19 cellular contexts compared by ENCODE assay signal in genomic region chr7:107080099-107080505, GRCh38. TPM values are rescaled to one million over a fixed set of nuclear protein-coding genes. Genes with fewer than 3 reads are reported as not detected.
DNase-seq lines count a peak whose midpoint lies in the region; ATAC-seq, FAIRE-seq and TF ChIP-seq lines count a peak whose summit lies in the region.
"Had no signal": no experiment of that assay in that cellular context is flagged by ENCODE, and none has a peak within 500 bp of the region (broad histone marks: within the 10 kb centered on the region; RNA-seq: fewer than 3 reads in every experiment).

No MANE protein-coding gene starts in this region.

- CTCF ChIA-PET in endothelial cell of umbilical vein (lab: Charles Lee) = interaction anchor here (0.6 to 1.5 kb wide), 7 partner anchors 8 to 133 kb away, joined by 3 to 6 read pairs (median 4); no protein-coding TSS in a partner anchor

- H3K4me3 ChIP-seq in endothelial cell of umbilical vein (replicated peaks in 1 of 3; ENCODE audit: insufficient read depth in 1 of 3, low read depth in 1 of 3, low read length in 3 of 3) (no peak overlapping the region), left lung (no peak overlapping the region)
- no peak overlapping the region for H3K4me3 ChIP-seq in effector memory CD4-positive, alpha-beta T cell (ENCODE audit: insufficient read depth, low read depth, low read length, poor library complexity, severe bottlenecking)
- H3K4me3 ChIP-seq: SJCRH30 had no signal

- H3K79me2 ChIP-seq in endothelial cell of umbilical vein (ENCODE audit: control insufficient read depth, insufficient read depth, low read length) = peaks cover 21% of the 10 kb centered on the region

- H2AFZ ChIP-seq in endothelial cell of umbilical vein (ENCODE audit: low read depth, low read length) = no peak overlapping the region

- H3K4me2 ChIP-seq in endothelial cell of umbilical vein (ENCODE audit: insufficient read depth, low read length) = peak overlapping the region; percentile 85

- H3K27me3 ChIP-seq in endothelial cell of umbilical vein (ENCODE audit: control insufficient read depth in 2 of 2, insufficient read depth in 2 of 2, low read length in 2 of 2) (no peaks in the 10 kb centered on the region), left lung (no peaks in the 10 kb centered on the region)
- no peaks in the 10 kb centered on the region for H3K27me3 ChIP-seq in effector memory CD4-positive, alpha-beta T cell (replicated peaks; ENCODE audit: control insufficient read depth, insufficient read depth, low read length, poor library complexity, severe bottlenecking)
- H3K27me3 ChIP-seq: SJCRH30 had no signal

- peak overlapping the region; percentile 95 for H3K27ac ChIP-seq in endothelial cell of umbilical vein (ENCODE audit: insufficient read depth, low read depth, low read length)
- no peak overlapping the region for H3K27ac ChIP-seq in effector memory CD4-positive, alpha-beta T cell (ENCODE audit: insufficient read depth, low read length, poor library complexity, severe bottlenecking)
- H3K27ac ChIP-seq in left lung = no peak overlapping the region
- H3K27ac ChIP-seq: SJCRH30 had no signal

- peak overlapping the region; percentile 35 for H3K9ac ChIP-seq in endothelial cell of umbilical vein (replicated peaks; ENCODE audit: extremely low read depth, insufficient read depth, low read length)

- H3K36me3 ChIP-seq in endothelial cell of umbilical vein (ENCODE audit: control insufficient read depth in 2 of 2, extremely low read depth in 1 of 2, insufficient read depth in 2 of 2, low read length in 2 of 2) (no peaks in the 10 kb centered on the region), left lung (no peaks in the 10 kb centered on the region)
- H3K36me3 ChIP-seq in effector memory CD4-positive, alpha-beta T cell (ENCODE audit: control insufficient read depth, insufficient read depth, low read length) = no peaks in the 10 kb centered on the region
- H3K36me3 ChIP-seq: SJCRH30 had no signal

- no peaks in the 10 kb centered on the region for H4K20me1 ChIP-seq in endothelial cell of umbilical vein (replicated peaks; ENCODE audit: control insufficient read depth, extremely low read depth, insufficient read depth, low read length)

- H3K4me1 ChIP-seq in endothelial cell of umbilical vein (ENCODE audit: control insufficient read depth, extremely low read depth, insufficient read depth, low read length) = peaks cover 51% of the 10 kb centered on the region
- H3K4me1 ChIP-seq in effector memory CD4-positive, alpha-beta T cell (ENCODE audit: control insufficient read depth, insufficient read depth, low read length, poor library complexity, severe bottlenecking) = no peaks in the 10 kb centered on the region
- no peaks in the 10 kb centered on the region for H3K4me1 ChIP-seq in left lung
- H3K4me1 ChIP-seq: SJCRH30 had no signal

- POLR2A ChIA-PET in endothelial cell of umbilical vein (lab: Charles Lee) = no interaction called here

- TF ChIP-seq CTCF in endothelial cell of umbilical vein (IDR thresholded peaks at IDR 0.05; ENCODE audit: extremely low read depth in 1 of 2, insufficient read depth in 1 of 2, low read depth in 1 of 2, low read length in 2 of 2) = no peak
- no peak for TF ChIP-seq CTCF in left lung (IDR thresholded peaks at IDR 0.05)

- dilution Hi-C loops in endothelial cell of umbilical vein (cut with MboI; ENCODE audit: extremely low pct_ligation_motif_present, low sequenced_read_pairs) = no loop called here

- TF ChIP-seq POLR2A in endothelial cell of umbilical vein (IDR thresholded peaks at IDR 0.05; ENCODE audit: low read depth, low read length) = no peak

- no peak for FAIRE-seq in endothelial cell of umbilical vein (lab: Jason Lieb, UNC)
- FAIRE-seq: D721Med, H54 had no signal

- TSS peak; percentile 6 for BruUV-seq in endothelial cell of umbilical vein (replicated peaks; lab: Mats Ljungman, UMichigan)

- intact Hi-C loops in endothelial cell of umbilical vein (cut with micrococcal nuclease) (no loop called here), left lung (cut with DNase I) (no loop called here)

- peak; percentile 38 for DNase-seq in EH (ENCODE audit: low read depth)
- peak; percentile 70 for DNase-seq in M059J (ENCODE audit: low read depth)
- DNase-seq in astrocyte of the hippocampus (ENCODE audit: low read depth, low spot score) = peak; percentile 47
- peak; percentile 34 for DNase-seq in endothelial cell of umbilical vein (ENCODE audit: low read depth, low spot score)
- no peak for DNase-seq in effector memory CD4-positive, alpha-beta T cell
- no peak for DNase-seq in NCI-H1436 (lab: John Stamatoyannopoulos, UW)
- no peak for DNase-seq in left lung
- no peak for DNase-seq in left lobe of liver (ENCODE audit: low spot score)
- DNase-seq: C1 segment of cervical spinal cord; CD8-positive, alpha-beta memory T cell; DMS79; NCI-H1105; NCI-H1694; NCI-H2081 treated with DMSO at 0.1 percent for 48 hours; NCI-H510A; NCI-H748 treated with DMSO at 0.1 percent for 48 hours; SJCRH30 had no signal

- H3K9me1 ChIP-seq in endothelial cell of umbilical vein (replicated peaks; ENCODE audit: control insufficient read depth, extremely low read depth, insufficient read depth, low read length) = no peaks in the 10 kb centered on the region

- no peak for ATAC-seq in left lung
- no peak for ATAC-seq in left lobe of liver

- H3K9me3 ChIP-seq in endothelial cell of umbilical vein (replicated peaks; ENCODE audit: control insufficient read depth, insufficient read depth, low read length) (no peaks in the 10 kb centered on the region), left lung (no peaks in the 10 kb centered on the region)
- H3K9me3 ChIP-seq in effector memory CD4-positive, alpha-beta T cell (ENCODE audit: control insufficient read depth, low read length) = no peaks in the 10 kb centered on the region
- H3K9me3 ChIP-seq: SJCRH30 had no signal

TF ChIP-seq in endothelial cell of umbilical vein, 7 proteins besides CTCF, POLR2A, EP300 and RAD21:
- TF ChIP-seq, protein P1, sequence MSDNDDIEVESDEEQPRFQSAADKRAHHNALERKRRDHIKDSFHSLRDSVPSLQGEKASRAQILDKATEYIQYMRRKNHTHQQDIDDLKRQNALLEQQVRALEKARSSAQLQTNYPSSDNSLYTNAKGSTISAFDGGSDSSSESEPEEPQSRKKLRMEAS (IDR thresholded peaks at IDR 0.05; ENCODE audit: insufficient read depth, insufficient read length) = no peak
- TF ChIP-seq JUN (IDR thresholded peaks at IDR 0.05; ENCODE audit: borderline replicate concordance, insufficient read depth, insufficient read length, low read depth) (no peak), EZH2 (IDR thresholded peaks at IDR 0.05; ENCODE audit: borderline replicate concordance, low read depth, low read length, severe bottlenecking) (no peak), POLR2AphosphoS5 (IDR thresholded peaks at IDR 0.05; ENCODE audit: insufficient read depth, low read depth, low read length) (no peak), GATA2 (IDR thresholded peaks at IDR 0.05; ENCODE audit: insufficient read depth, insufficient read length, low read depth, low read length) (no peak), MYC (IDR thresholded peaks at IDR 0.05; ENCODE audit: low read depth, low read length) (no peak), FOS (IDR thresholded peaks at IDR 0.05; ENCODE audit: borderline replicate concordance, insufficient read depth, low read length) (no peak)

RNA-seq across cellular contexts. Expression of gene PRKAR2B, which starts 35.6 kb away (rescaled TPM):
- total RNA-seq in M059J (2014; rRNA removed; shearing (Covaris generic)) = 7.0 and 7.7 TPM in 2 replicates
- total RNA-seq in endothelial cell of umbilical vein = 37.6 and 39.8 TPM in 2 replicates
- polyA plus RNA-seq in endothelial cell of umbilical vein = 6.8 and 10.7 TPM in 2 replicates
- 15.5 and 17.7 TPM in 2 replicates for polyA plus RNA-seq in endothelial cell of umbilical vein (2011; cell fraction: cytosol; rRNA removed)
- polyA plus RNA-seq in endothelial cell of umbilical vein (2011; cell fraction: nucleus; rRNA removed) = 9.1 and 15.1 TPM in 2 replicates
- polyA plus RNA-seq in endothelial cell of umbilical vein (2012) = 13.6 and 28.8 TPM in 2 replicates
- 12.9 and 17.3 TPM in 2 replicates for polyA minus RNA-seq in endothelial cell of umbilical vein
- not detected for polyA minus RNA-seq in endothelial cell of umbilical vein (2011; cell fraction: cytosol; rRNA and poly(A)+ RNA removed)
- 10.2 and 12.3 TPM in 2 replicates for polyA minus RNA-seq in endothelial cell of umbilical vein (2011; cell fraction: nucleus; rRNA and poly(A)+ RNA removed)
- total RNA-seq in left lung = 1 to 10 TPM; 4.3 to 6.1 TPM
- 2.0 TPM for total RNA-seq in left lobe of liver

Comparison
In these comparisons a context has a peak if more than half of its experiments do, and no peak if none do; other contexts are left out.
1. DNase-seq: peak in EH (single experiment), M059J (single experiment), astrocyte of the hippocampus (single experiment) and endothelial cell of umbilical vein (single experiment); none in effector memory CD4-positive, alpha-beta T cell (0 of 3), NCI-H1436 (single experiment), left lung (0 of 2) and left lobe of liver (single experiment).